ENCODE assay signal across 9 cellular contexts in the genomic region with DNA sequence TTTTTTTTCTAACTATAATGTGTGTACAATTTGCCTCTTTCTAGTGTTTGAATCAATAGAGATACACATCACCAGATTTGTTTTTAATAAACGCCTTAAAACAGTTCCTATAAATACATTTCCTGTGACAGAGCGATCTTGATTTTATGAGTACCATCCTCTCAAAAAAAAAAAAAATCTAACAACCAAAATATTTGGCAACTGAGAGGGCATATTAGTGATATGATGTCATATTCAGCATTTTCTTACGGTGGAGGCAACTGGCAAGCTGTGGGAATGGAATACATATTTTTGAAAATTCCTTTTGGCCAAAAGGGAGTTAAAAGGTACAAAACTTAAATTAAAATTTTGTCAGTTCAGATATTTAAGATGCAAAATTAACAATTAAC.
DNase-seq lines count a peak whose midpoint lies in the region; ATAC-seq and TF ChIP-seq lines count a peak whose summit lies in the region.
"Had no signal": no experiment of that assay in that cellular context is flagged by ENCODE, and none has a peak within 500 bp of the region (broad histone marks: within the 10 kb centered on the region; RNA-seq: fewer than 3 reads in every experiment).

No MANE protein-coding gene starts in this region.

- no peak overlapping the region for H3K27ac ChIP-seq in RWPE1

- peak overlapping the region; percentile 81 to 86 for H3K4me3 Mint-ChIP-seq in stimulated activated naive B cell treated with anti-CD40 and anti-IgM and Interleukin-4, amounts not matched to agents 10 μg/mL and 1 μg/mL and 100 μg/mL, for 72 hours
- H3K4me3 Mint-ChIP-seq: activated T-cell treated with anti-CD3 and anti-CD28 coated beads, Interleukin-2, amount 50 U/mL, for 72 hours had no signal

- H3K9me3 Mint-ChIP-seq in stimulated activated naive B cell treated with anti-CD40 and anti-IgM and Interleukin-4, amounts not matched to agents 10 μg/mL and 1 μg/mL and 100 μg/mL, for 72 hours, result no peaks in the 10 kb centered on the region
- H3K9me3 Mint-ChIP-seq: activated T-cell treated with anti-CD3 and anti-CD28 coated beads, Interleukin-2, amount 50 U/mL, for 72 hours had no signal

- H3K4me3 ChIP-seq in GM12864 (ENCODE audit: low read depth, low read length) (peak overlapping the region; percentile 56), fibroblast of villous mesenchyme (ENCODE audit: low read depth, low read length) (peak overlapping the region; percentile 75)

- H3K36me3 Mint-ChIP-seq in stimulated activated naive B cell treated with anti-CD40 and anti-IgM and Interleukin-4, amounts not matched to agents 10 μg/mL and 1 μg/mL and 100 μg/mL, for 72 hours, result peaks cover 22 to 34% of the 10 kb centered on the region in 2 donors

- no peak for TF ChIP-seq CTCF in GM12864 (IDR thresholded peaks at IDR 0.05; ENCODE audit: low read depth, low read length, missing control alignments)
- TF ChIP-seq CTCF in fibroblast of villous mesenchyme (IDR thresholded peaks at IDR 0.05; ENCODE audit: insufficient read depth, low read depth, low read length), result no peak
- no peak for TF ChIP-seq CTCF in RWPE1 (conservative IDR thresholded peaks at IDR 0.05; ENCODE audit: low read depth)

- POLR2A ChIA-PET in RWPE1 (lab: Yijun Ruan, JAX; ENCODE audit: low non-redundant PET), result no interaction called here

- no peak for ATAC-seq in stimulated activated naive B cell treated with anti-CD40 and anti-IgM and Interleukin-4, amounts not matched to agents 10 μg/mL and 1 μg/mL and 100 μg/mL, for 72 hours (replicated peaks)
- ATAC-seq: activated T-cell treated with anti-CD3 and anti-CD28 coated beads, Interleukin-2, amount 50 U/mL, for 72 hours had no signal

- CTCF ChIA-PET in RWPE1 (lab: Yijun Ruan, JAX), result interaction anchor here (0.5 kb wide), 1 partner anchor 33 kb away, joined by 3 read pairs; no protein-coding TSS in a partner anchor

- in situ Hi-C loops in ACHN (cut with HindIII; ENCODE audit: low pct_ligation_motif_present, low pct_unique_long_range_greater_than_20kb, low sequenced_read_pairs) (no loop called here), G401 (cut with HindIII; ENCODE audit: low sequenced_read_pairs) (no loop called here)

- H3K27ac Mint-ChIP-seq in stimulated activated naive B cell treated with anti-CD40 and anti-IgM and Interleukin-4, amounts not matched to agents 10 μg/mL and 1 μg/mL and 100 μg/mL, for 72 hours, result peak overlapping the region; percentile 87
- H3K27ac Mint-ChIP-seq: activated T-cell treated with anti-CD3 and anti-CD28 coated beads, Interleukin-2, amount 50 U/mL, for 72 hours had no signal

- no peaks in the 10 kb centered on the region for H3K27me3 Mint-ChIP-seq in stimulated activated naive B cell treated with anti-CD40 and anti-IgM and Interleukin-4, amounts not matched to agents 10 μg/mL and 1 μg/mL and 100 μg/mL, for 72 hours

- no peak for DNase-seq in GM12864 (ENCODE audit: low read depth)
- peak; percentile 37 for DNase-seq in RPMI8226
- peak; percentile 66 for DNase-seq in fibroblast of villous mesenchyme (ENCODE audit: low read depth)
- DNase-seq in stimulated activated naive B cell treated with anti-CD40 and anti-IgM and Interleukin-4, amounts not matched to agents 10 μg/mL and 1 μg/mL and 100 μg/mL, for 72 hours, result no peak
- DNase-seq in ACHN, result no peak
- DNase-seq in HuH-7.5 (ENCODE audit: low spot score), result no peak
- DNase-seq in RWPE1 (ENCODE audit: low spot score), result no peak
- DNase-seq in G401 (ENCODE audit: low spot score), result no peak
- DNase-seq: activated T-cell treated with anti-CD3 and anti-CD28 coated beads, Interleukin-2, amount 50 U/mL, for 72 hours had no signal

- H3K4me1 Mint-ChIP-seq in stimulated activated naive B cell treated with anti-CD40 and anti-IgM and Interleukin-4, amounts not matched to agents 10 μg/mL and 1 μg/mL and 100 μg/mL, for 72 hours, result peaks cover 22 to 50% of the 10 kb centered on the region in 2 donors

Comparison
In these comparisons a context has a peak if more than half of its experiments do, and no peak if none do; other contexts are left out.
1. DNase-seq: peak in RPMI8226 (single experiment) and fibroblast of villous mesenchyme (single experiment); none in GM12864 (single experiment), stimulated activated naive B cell treated with anti-CD40 and anti-IgM and Interleukin-4, amounts not matched to agents 10 μg/mL and 1 μg/mL and 100 μg/mL, for 72 hours (single experiment), ACHN (single experiment), HuH-7.5 (single experiment), RWPE1 (single experiment) and G401 (single experiment).